Comparison of ENCODE assay signal across 8 cellular contexts in the genomic region with DNA sequence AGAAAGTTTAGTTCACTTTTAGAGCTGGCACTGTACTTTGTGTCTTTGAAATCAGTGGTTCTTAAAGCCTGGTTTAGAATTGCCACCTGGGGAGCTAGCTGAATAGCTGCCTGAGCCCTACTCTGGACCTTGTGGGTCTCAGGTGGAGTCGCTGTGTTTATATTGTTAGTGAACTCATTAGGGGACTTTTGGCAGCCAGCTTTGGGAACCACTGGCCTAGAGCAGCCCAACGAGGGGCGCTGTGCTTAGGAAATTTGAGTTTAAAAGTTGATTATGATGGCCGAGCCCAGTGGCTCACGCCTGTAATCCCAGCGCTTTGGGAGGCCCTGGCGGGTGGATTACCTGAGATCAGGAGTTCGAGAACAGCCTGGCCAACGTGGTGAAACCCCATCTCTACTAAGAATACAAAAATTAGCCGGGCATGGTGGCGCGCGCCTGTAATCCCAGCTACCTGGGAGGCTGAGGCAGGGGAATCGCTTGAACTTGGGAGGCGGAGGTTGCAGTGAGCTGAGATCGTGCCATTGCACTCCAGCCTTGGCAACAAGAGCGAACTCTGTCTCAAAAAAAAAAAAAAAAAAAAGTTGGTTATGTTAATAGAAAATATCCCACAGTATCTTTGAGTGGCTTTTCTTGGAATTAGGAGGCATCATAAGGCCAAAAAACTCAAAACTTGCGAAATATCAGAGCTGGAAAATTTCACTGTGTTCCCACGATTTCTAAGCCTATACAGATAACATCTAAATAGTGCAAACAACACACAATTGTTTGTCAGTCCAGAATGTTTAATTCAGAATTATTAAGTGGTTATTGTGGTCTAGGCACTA. TPM values are rescaled to one million over a fixed set of nuclear protein-coding genes. Genes with fewer than 3 reads are reported as not detected.
DNase-seq lines count a peak whose midpoint lies in the region; ATAC-seq and TF ChIP-seq lines count a peak whose summit lies in the region.

No MANE protein-coding gene starts in this region.

- CTCF ChIA-PET in CD8-positive, alpha-beta T cell (lab: Charles Lee): interaction anchor here (2.7 kb wide), 1 partner anchor 13 kb away, joined by 21 read pairs; no protein-coding TSS in a partner anchor

- H3K4me1 Mint-ChIP-seq in CD8-positive, alpha-beta T cell (ENCODE audit: low read depth): peaks cover 48% of the 10 kb centered on the region

- TF ChIP-seq POLR2A in adrenal gland (IDR thresholded peaks at IDR 0.05): no peak

- no peaks in the 10 kb centered on the region for H3K9me3 Mint-ChIP-seq in CD8-positive, alpha-beta T cell

- H3K4me3 ChIP-seq in CD8-positive, alpha-beta T cell (ENCODE audit: low read depth, low read length): peak overlapping the region; percentile 82
- H3K4me3 ChIP-seq in HUES64 (ENCODE audit: low read length) (peak overlapping the region; percentile 83), adrenal gland (peak overlapping the region; percentile 4 to 84 (median 38))

- peak overlapping the region; percentile 92 for H3K9ac ChIP-seq in HUES64 (ENCODE audit: low read depth, low read length)

- peak in 1 of 7 experiments; percentile 13 for DNase-seq in CD8-positive, alpha-beta T cell
- peak in 2 of 7 donors; percentile 3 to 27 for DNase-seq in adrenal gland
- peak in 1 of 2 donors; percentile 24 for DNase-seq in left colon
- peak in 1 of 49 donors; percentile 5 for DNase-seq in substantia nigra (lab: John Stamatoyannopoulos, UW)
- no peak for DNase-seq in NCI-H526 treated with DMSO at 0.1 percent for 48 hours (lab: John Stamatoyannopoulos, UW)
- no peak for DNase-seq in COLO668 (lab: John Stamatoyannopoulos, UW; ENCODE audit: unreplicated experiment)

- peaks cover 32% of the 10 kb centered on the region for H3K4me1 ChIP-seq in CD8-positive, alpha-beta T cell (ENCODE audit: insufficient read depth, low read length)
- peaks cover 6% of the 10 kb centered on the region; the same call in 1 of the 2 replicates for H3K4me1 ChIP-seq in HUES64 (ENCODE audit: insufficient read depth, low read length)
- H3K4me1 ChIP-seq in adrenal gland (replicated peaks in 1 of 2): peaks cover 0 to 25% of the 10 kb centered on the region in 2 donors

- peak overlapping the region; percentile 96 for H3K4me3 Mint-ChIP-seq in CD8-positive, alpha-beta T cell

- no peak for ATAC-seq in CD8-positive, alpha-beta T cell
- peak; percentile 2 for ATAC-seq in GM21367 (IDR thresholded peaks at IDR 0.05; ENCODE audit: unreplicated experiment)
- peak; percentile 19 for ATAC-seq in left colon

- intact Hi-C loops in CD8-positive, alpha-beta T cell (cut with DNase I, micrococcal nuclease): loop anchor here (1.0 to 10.0 kb wide), 9 partner anchors 12 to 1977 kb away; a partner anchor contains a TSS
- intact Hi-C loops in adrenal gland (cut with DNase I): no loop called here
- intact Hi-C loops in left colon (cut with DNase I, micrococcal nuclease): no loop called here

- no peaks in the 10 kb centered on the region for H3K27me3 Mint-ChIP-seq in CD8-positive, alpha-beta T cell (ENCODE audit: low read depth)

- H3K27me3 ChIP-seq in CD8-positive, alpha-beta T cell (ENCODE audit: insufficient read depth, low read length): no peaks in the 10 kb centered on the region
- H3K27me3 ChIP-seq in HUES64 (ENCODE audit: insufficient read depth, low read length): no peaks in the 10 kb centered on the region
- H3K27me3 ChIP-seq in adrenal gland: no peaks in the 10 kb centered on the region

- TF ChIP-seq CTCF in CD8-positive, alpha-beta T cell (IDR thresholded peaks at IDR 0.05): no peak
- no peak for TF ChIP-seq CTCF in adrenal gland (IDR thresholded peaks at IDR 0.05)

- 74% methylated on average over 18 of the region's 19 CpGs for WGBS in HUES64
- 62 to 75% (median 70%) methylated on average over 15 to 19 of the region's 19 CpGs for WGBS in adrenal gland, 4 donors

- peak overlapping the region; percentile 72 for H3K27ac ChIP-seq in CD8-positive, alpha-beta T cell (ENCODE audit: low read depth, low read length)
- H3K27ac ChIP-seq in HUES64 (ENCODE audit: low read depth, low read length) (peak overlapping the region; percentile 92), adrenal gland (peak overlapping the region; percentile 12 to 93 (median 78)), substantia nigra (ENCODE audit: low read depth, low read length, poor library complexity, severe bottlenecking) (peak overlapping the region; percentile 82)

- no peaks in the 10 kb centered on the region for H3K36me3 ChIP-seq in CD8-positive, alpha-beta T cell (ENCODE audit: insufficient read depth, low read length)
- no peaks in the 10 kb centered on the region; the same call in 1 of the 2 replicates for H3K36me3 ChIP-seq in HUES64 (ENCODE audit: insufficient read depth, low read length)
- no peaks in the 10 kb centered on the region for H3K36me3 ChIP-seq in adrenal gland (replicated peaks in 1 of 2)

- H3K27ac Mint-ChIP-seq in CD8-positive, alpha-beta T cell: peak overlapping the region; percentile 98

- peaks cover 12% of the 10 kb centered on the region for H3K36me3 Mint-ChIP-seq in CD8-positive, alpha-beta T cell

- POLR2A ChIA-PET in CD8-positive, alpha-beta T cell (lab: Charles Lee): interaction anchor here (1.1 to 2.2 kb wide), 3 partner anchors 9 to 19 kb away, joined by 3 to 13 read pairs (median 5); no protein-coding TSS in a partner anchor

- H3K9me3 ChIP-seq in CD8-positive, alpha-beta T cell (ENCODE audit: low read length): no peaks in the 10 kb centered on the region
- no peaks in the 10 kb centered on the region for H3K9me3 ChIP-seq in HUES64 (ENCODE audit: insufficient read depth, low read depth, low read length)
- H3K9me3 ChIP-seq in adrenal gland (replicated peaks in 1 of 3): no peaks in the 10 kb centered on the region

RNA-seq across cellular contexts. Expression of a gene that starts 0.8 kb away (rescaled TPM):
- total RNA-seq in CD8-positive, alpha-beta T cell: 10 to 100 TPM; 16.0 to 18.2 TPM
- 46.2 TPM for polyA plus RNA-seq in HUES64 (2013, experiment 1 of 2)
- 40.9 TPM for polyA plus RNA-seq in HUES64 (2013, experiment 2 of 2)
- total RNA-seq in adrenal gland (100 to 1,000 TPM in 2 of 8 donors, 10 to 100 TPM in 6; 63.9 to 119 (median 92.1) TPM), left colon (10 to 100 TPM; 59.5 to 77.4 TPM)
- 100 to 1,000 TPM in 1 of 3 donors, 10 to 100 TPM in 2; 24.0 to 135 (median 47.9) TPM for polyA plus RNA-seq in adrenal gland

Comparison
In these comparisons a context has a peak if more than half of its experiments do, and no peak if none do; other contexts are left out.
1. intact Hi-C loops: an anchor here in CD8-positive, alpha-beta T cell (1.0 to 10.0 kb wide); none called in adrenal gland and left colon.